8 cellular contexts compared by ENCODE assay signal in genomic region chr11:9566561-9567063, GRCh38. TPM values are rescaled to one million over a fixed set of nuclear protein-coding genes. Genes with fewer than 3 reads are reported as not detected.
DNase-seq lines count a peak whose midpoint lies in the region; ATAC-seq and TF ChIP-seq lines count a peak whose summit lies in the region.

No MANE protein-coding gene starts in this region.

- peak overlapping the region; percentile 100 for H3K27ac Mint-ChIP-seq in HFFc6
- peak overlapping the region; percentile 89 for H3K27ac Mint-ChIP-seq in activated T-helper 2 cell treated with anti-CD3 and anti-CD28 coated beads, Interferon-gamma antibody, Interleukin-2, Interleukin-4, amounts not matched to agents 10 μg/mL and 5 μg/mL and 100 μg/mL, durations not matched to agents 14 hours and 24 hours and 36 hours

- H3K4me1 Mint-ChIP-seq in HFFc6 (ENCODE audit: low read depth) = peaks cover 69% of the 10 kb centered on the region
- peaks cover 26% of the 10 kb centered on the region for H3K4me1 Mint-ChIP-seq in activated T-helper 2 cell treated with anti-CD3 and anti-CD28 coated beads, Interferon-gamma antibody, Interleukin-2, Interleukin-4, amounts not matched to agents 10 μg/mL and 5 μg/mL and 100 μg/mL, durations not matched to agents 14 hours and 24 hours and 36 hours (ENCODE audit: low read depth)

- peaks cover 4% of the 10 kb centered on the region; the same call in 1 of the 2 replicates for H3K27me3 Mint-ChIP-seq in HFFc6 (ENCODE audit: insufficient read depth)
- peaks cover 2% of the 10 kb centered on the region for H3K27me3 Mint-ChIP-seq in activated T-helper 2 cell treated with anti-CD3 and anti-CD28 coated beads, Interferon-gamma antibody, Interleukin-2, Interleukin-4, amounts not matched to agents 10 μg/mL and 5 μg/mL and 100 μg/mL, durations not matched to agents 14 hours and 24 hours and 36 hours (ENCODE audit: low read depth)

- DNase-seq in HFFc6 (no peak), left cardiac atrium (no peak), sigmoid colon (no peak), NCI-H1436 (lab: John Stamatoyannopoulos, UW) (no peak), midbrain (lab: John Stamatoyannopoulos, UW) (no peak), MV-4-11 (lab: John Stamatoyannopoulos, UW) (no peak)
- DNase-seq in activated T-helper 2 cell treated with anti-CD3 and anti-CD28 coated beads, Interferon-gamma antibody, Interleukin-2, Interleukin-4, amounts not matched to agents 10 μg/mL and 5 μg/mL and 100 μg/mL, durations not matched to agents 14 hours and 24 hours and 36 hours (ENCODE audit: low spot score) = no peak

- ATAC-seq in left cardiac atrium (peak; percentile 72 to 81), GM18498 (IDR thresholded peaks at IDR 0.05; ENCODE audit: unreplicated experiment) (no peak)

- intact Hi-C loops in activated T-helper 2 cell treated with anti-CD3 and anti-CD28 coated beads, Interferon-gamma antibody, Interleukin-2, Interleukin-4, amounts not matched to agents 10 μg/mL and 5 μg/mL and 100 μg/mL, durations not matched to agents 14 hours and 24 hours and 36 hours (cut with micrococcal nuclease) = loop anchor here (1.0 to 2.0 kb wide), 5 partner anchors 32 to 357 kb away; partner anchors contain the start of gene ZNF143
- intact Hi-C loops in left cardiac atrium (cut with DNase I) (no loop called here), sigmoid colon (cut with DNase I) (no loop called here)

- H3K4me1 ChIP-seq in sigmoid colon = peaks cover 0 to 51% (median 46%) of the 10 kb centered on the region in 4 donors

- no peaks in the 10 kb centered on the region for H3K27me3 ChIP-seq in sigmoid colon

- peaks cover 9% of the 10 kb centered on the region for H3K36me3 Mint-ChIP-seq in HFFc6 (ENCODE audit: low read depth)
- H3K36me3 Mint-ChIP-seq in activated T-helper 2 cell treated with anti-CD3 and anti-CD28 coated beads, Interferon-gamma antibody, Interleukin-2, Interleukin-4, amounts not matched to agents 10 μg/mL and 5 μg/mL and 100 μg/mL, durations not matched to agents 14 hours and 24 hours and 36 hours (ENCODE audit: low read depth) = peaks cover 7% of the 10 kb centered on the region

- no peaks in the 10 kb centered on the region for H3K36me3 ChIP-seq in sigmoid colon

- TF ChIP-seq CTCF in HFFc6 (IDR thresholded peaks at IDR 0.05) (no peak), sigmoid colon (IDR thresholded peaks at IDR 0.05) (no peak)

- no peak for TF ChIP-seq POLR2A in sigmoid colon (IDR thresholded peaks at IDR 0.05)

- TF ChIP-seq EP300 in sigmoid colon (IDR thresholded peaks at IDR 0.05) = no peak

- H3K4me3 ChIP-seq in sigmoid colon = no peak overlapping the region

- 88 to 90% methylated on average over 3 of the region's 3 CpGs for WGBS in sigmoid colon, 2 donors

- H3K9me3 Mint-ChIP-seq in HFFc6 = peaks cover 13% of the 10 kb centered on the region
- peaks cover 9% of the 10 kb centered on the region for H3K9me3 Mint-ChIP-seq in activated T-helper 2 cell treated with anti-CD3 and anti-CD28 coated beads, Interferon-gamma antibody, Interleukin-2, Interleukin-4, amounts not matched to agents 10 μg/mL and 5 μg/mL and 100 μg/mL, durations not matched to agents 14 hours and 24 hours and 36 hours

- peak overlapping the region; percentile 86 to 99 (median 90) for H3K27ac ChIP-seq in sigmoid colon

- H3K4me3 Mint-ChIP-seq in HFFc6 = peak overlapping the region; percentile 69
- no peak overlapping the region for H3K4me3 Mint-ChIP-seq in activated T-helper 2 cell treated with anti-CD3 and anti-CD28 coated beads, Interferon-gamma antibody, Interleukin-2, Interleukin-4, amounts not matched to agents 10 μg/mL and 5 μg/mL and 100 μg/mL, durations not matched to agents 14 hours and 24 hours and 36 hours (ENCODE audit: low read depth)

- no peaks in the 10 kb centered on the region for H3K9me3 ChIP-seq in sigmoid colon

RNA-seq across cellular contexts. Expression of gene WEE1, which starts 6.9 kb away (rescaled TPM):
- 10 to 100 TPM; 28.3 to 45.6 (median 39.4) TPM for total RNA-seq in HFFc6 (2021; fragmentation: NEBNext Ultra II Directional; extraction: Animal tissue kit (Norgen Biotek cat#: 25700))
- 48.6 and 49.6 TPM in 2 replicates for total RNA-seq in activated T-helper 2 cell treated with anti-CD3 and anti-CD28 coated beads, Interferon-gamma antibody, Interleukin-2, Interleukin-4, amounts not matched to agents 10 μg/mL and 5 μg/mL and 100 μg/mL, durations not matched to agents 14 hours and 24 hours and 36 hours
- 10 to 100 TPM; 25.3 to 53.7 TPM for total RNA-seq in left cardiac atrium
- 10 to 100 TPM; 32.4 to 38.8 (median 35.0) TPM for total RNA-seq in sigmoid colon
- polyA plus RNA-seq in sigmoid colon = 10 to 100 TPM in 2 of 3 donors, 1 to 10 TPM in 1; 8.4 to 11.1 (median 10.0) TPM
